In the genomic region with DNA sequence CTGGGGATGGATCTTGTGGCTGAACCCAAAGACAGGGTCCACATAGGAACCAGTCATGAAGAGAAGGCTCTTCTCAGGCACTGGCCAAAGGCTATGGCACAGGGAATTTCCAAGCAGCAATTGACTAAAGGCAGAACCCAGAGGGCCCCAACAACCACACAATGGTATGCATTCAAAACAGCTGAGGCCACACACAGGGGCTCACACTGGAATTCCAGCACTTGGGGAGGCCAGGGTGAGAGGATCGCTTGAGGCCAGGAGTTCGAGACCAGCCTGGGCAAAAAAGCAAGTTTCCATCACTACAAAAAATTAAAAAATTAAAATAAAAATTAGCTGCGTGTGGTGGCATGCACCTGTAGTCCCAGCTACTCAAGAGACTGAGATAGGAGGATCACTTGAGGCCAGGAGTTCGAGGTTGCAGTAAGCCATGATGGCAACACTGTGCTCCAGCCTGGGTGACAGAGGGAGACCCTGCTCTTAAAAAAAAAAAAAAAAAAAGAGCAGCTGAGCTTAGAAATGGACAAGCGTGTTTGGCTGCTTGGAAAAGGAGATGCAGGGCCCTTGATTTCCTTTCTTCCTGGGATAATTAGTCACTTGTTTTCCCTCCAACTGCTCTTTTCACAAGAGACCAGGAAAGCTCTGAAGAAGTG, we compare ENCODE assay signal across 12 cellular contexts. TPM values are rescaled to one million over a fixed set of nuclear protein-coding genes. Genes with fewer than 3 reads are reported as not detected.
A peak's percentile ranks its signal among the peaks of the same experiment; 100 is the strongest.
DNase-seq lines count a peak whose midpoint lies in the region; ATAC-seq, FAIRE-seq and TF ChIP-seq lines count a peak whose summit lies in the region.
"Had no signal": no experiment of that assay in that cellular context is flagged by ENCODE, and none has a peak within 500 bp of the region (broad histone marks: within the 10 kb centered on the region; RNA-seq: fewer than 3 reads in every experiment).

No MANE protein-coding gene starts in this region.

- CTCF ChIA-PET in CD4-positive, alpha-beta memory T cell (lab: Charles Lee; ENCODE audit: partially characterized antibody) = interaction anchor here (0.7 to 2.0 kb wide), 9 partner anchors 9 to 144 kb away, joined by 3 to 8 read pairs (median 3); partner anchors contain the start of gene MYH9
- CTCF ChIA-PET in RWPE1 (lab: Yijun Ruan, JAX) = no interaction called here

- peak overlapping the region in 6 of 8 donors; percentile 21 to 78 (median 33) for H3K4me3 Mint-ChIP-seq in CD4-positive, alpha-beta memory T cell
- no peak overlapping the region for H3K4me3 Mint-ChIP-seq in endodermal cell

- H3K9me3 ChIP-seq in CD4-positive, alpha-beta memory T cell (ENCODE audit: control insufficient read depth in 1 of 2, low read length in 2 of 2) = no peaks in the 10 kb centered on the region
- H3K9me3 ChIP-seq in endodermal cell (ENCODE audit: control insufficient read depth, low read length) (no peaks in the 10 kb centered on the region), pancreas (no peaks in the 10 kb centered on the region)

- H3K27me3 ChIP-seq in CD4-positive, alpha-beta memory T cell (ENCODE audit: insufficient read depth, low read length) = no peaks in the 10 kb centered on the region
- H3K27me3 ChIP-seq in endodermal cell (ENCODE audit: control insufficient read depth, insufficient read depth, low read length, poor library complexity, severe bottlenecking) (no peaks in the 10 kb centered on the region), pancreas (no peaks in the 10 kb centered on the region)

- H3K27me3 Mint-ChIP-seq in CD4-positive, alpha-beta memory T cell = no peaks in the 10 kb centered on the region
- no peaks in the 10 kb centered on the region for H3K27me3 Mint-ChIP-seq in endodermal cell (ENCODE audit: insufficient read depth)

- H3K36me3 ChIP-seq in CD4-positive, alpha-beta memory T cell (ENCODE audit: insufficient read depth, low read length) = peaks cover 83% of the 10 kb centered on the region
- peaks cover 88% of the 10 kb centered on the region for H3K36me3 ChIP-seq in endodermal cell (ENCODE audit: control insufficient read depth, insufficient read depth, low read length)
- peaks cover 9 to 50% (median 28%) of the 10 kb centered on the region in 3 donors for H3K36me3 ChIP-seq in pancreas

- H3K9ac ChIP-seq in endodermal cell (ENCODE audit: extremely low read depth, low read length, poor library complexity, severe bottlenecking) = no peak overlapping the region

- H3K9me3 Mint-ChIP-seq in CD4-positive, alpha-beta memory T cell = peaks cover 0 to 5% (median 0%) of the 10 kb centered on the region in 8 donors
- no peaks in the 10 kb centered on the region for H3K9me3 Mint-ChIP-seq in endodermal cell

- 93 to 100% methylated on average over 2 to 5 of the region's 5 CpGs for WGBS in endodermal cell (ENCODE audit: insufficient coverage in 1 of 2, insufficient read length in 1 of 2), 2 experiments
- WGBS in pancreas, 2 donors = 55 to 58% methylated on average over 5 of the region's 5 CpGs

- H3K27ac Mint-ChIP-seq in CD4-positive, alpha-beta memory T cell = peak overlapping the region; percentile 88 to 97 (median 94)
- peak overlapping the region; percentile 82 for H3K27ac Mint-ChIP-seq in endodermal cell

- peaks cover 54 to 92% (median 73%) of the 10 kb centered on the region in 4 donors for H3K4me1 Mint-ChIP-seq in CD4-positive, alpha-beta memory T cell
- peaks cover 14% of the 10 kb centered on the region for H3K4me1 Mint-ChIP-seq in endodermal cell

- POLR2A ChIA-PET in CD4-positive, alpha-beta memory T cell (lab: Charles Lee; ENCODE audit: partially characterized antibody) = interaction anchor here (1.0 to 59.9 kb wide), 4 partner anchors 10 to 113 kb away, joined by 3 to 2535 read pairs (median 72); partner anchors contain the start of gene MYH9
- POLR2A ChIA-PET in RWPE1 (lab: Yijun Ruan, JAX; ENCODE audit: low non-redundant PET) = no interaction called here

- H3K4me3 ChIP-seq in CD4-positive, alpha-beta memory T cell (ENCODE audit: low read length in 2 of 2) = no peak overlapping the region
- H3K4me3 ChIP-seq in endodermal cell (ENCODE audit: low read length) (no peak overlapping the region), pancreas (no peak overlapping the region)

- H3K27ac ChIP-seq in CD4-positive, alpha-beta memory T cell (ENCODE audit: low read depth, low read length) = peak overlapping the region; percentile 46
- H3K27ac ChIP-seq in RWPE1 (peak overlapping the region; percentile 78), endodermal cell (ENCODE audit: low read depth, low read length) (no peak overlapping the region), pancreas (peak overlapping the region in 3 of 4 donors; percentile 1 to 78 (median 73))

- no peak for DNase-seq in CD4-positive, alpha-beta memory T cell
- DNase-seq in RWPE1 (ENCODE audit: low spot score) = no peak
- no peak for DNase-seq in endodermal cell
- DNase-seq in pancreas = no peak
- DNase-seq in glomerular visceral epithelial cell (ENCODE audit: extremely low spot score) = no peak
- DNase-seq in GM03348 (ENCODE audit: low spot score) = no peak
- no peak for DNase-seq in dermis blood vessel endothelial cell
- DNase-seq in DMS53 treated with DMSO at 0.1 percent for 48 hours (lab: John Stamatoyannopoulos, UW; ENCODE audit: unreplicated experiment) = no peak
- DNase-seq: EL, erythroblast, MM.1S, SIG-M5 had no signal

- FAIRE-seq in pancreas (lab: Jason Lieb, UNC) = no peak

- no peak for TF ChIP-seq CTCF in RWPE1 (conservative IDR thresholded peaks at IDR 0.05; ENCODE audit: low read depth)
- no peak for TF ChIP-seq CTCF in endodermal cell (conservative IDR thresholded peaks at IDR 0.05)
- TF ChIP-seq CTCF in pancreas (IDR thresholded peaks at IDR 0.05) = no peak

- H3K36me3 Mint-ChIP-seq in CD4-positive, alpha-beta memory T cell = peaks cover 53 to 82% of the 10 kb centered on the region in 2 donors
- peaks cover 68% of the 10 kb centered on the region for H3K36me3 Mint-ChIP-seq in endodermal cell (ENCODE audit: low read depth)

- intact Hi-C loops in CD4-positive, alpha-beta memory T cell (cut with micrococcal nuclease) = loop anchor here (2.0 kb wide), 1 partner anchor 16 kb away; no protein-coding TSS in a partner anchor
- intact Hi-C loops in pancreas (cut with DNase I) = no loop called here

- peaks cover 96% of the 10 kb centered on the region for H3K4me1 ChIP-seq in CD4-positive, alpha-beta memory T cell (ENCODE audit: insufficient read depth, low read length)
- H3K4me1 ChIP-seq in endodermal cell (ENCODE audit: control insufficient read depth, insufficient read depth, low read length) (no peaks in the 10 kb centered on the region), pancreas (peaks cover 15 to 31% (median 25%) of the 10 kb centered on the region in 3 donors)

- peak in 1 of 4 donors; percentile 5 for ATAC-seq in pancreas

RNA-seq across cellular contexts. Expression of gene MYH9, which starts 44.6 kb away (rescaled TPM):
- 100 to 1,000 TPM; 717 to 734 TPM for total RNA-seq in CD4-positive, alpha-beta memory T cell
- polyA plus RNA-seq in CD4-positive, alpha-beta memory T cell = 100 to 1,000 TPM in 1 of 2 donors, 10 to 100 TPM in 1; 17.3 to 476 TPM
- 100 to 1,000 TPM; 270 to 288 TPM for total RNA-seq in endodermal cell
- polyA plus RNA-seq in endodermal cell (2013, experiment 1 of 2) = 131 TPM
- polyA plus RNA-seq in endodermal cell (2013, experiment 2 of 2) = 136 TPM
- 100 to 1,000 TPM; 259 to 554 (median 412) TPM for total RNA-seq in pancreas
- polyA plus RNA-seq in pancreas = 100 to 1,000 TPM in 1 of 2 donors, 10 to 100 TPM in 1; 80.9 to 152 TPM
- 803 and 1,099 TPM in 2 replicates for total RNA-seq in dermis blood vessel endothelial cell
